13 cellular contexts compared by ENCODE assay signal in the genomic region with DNA sequence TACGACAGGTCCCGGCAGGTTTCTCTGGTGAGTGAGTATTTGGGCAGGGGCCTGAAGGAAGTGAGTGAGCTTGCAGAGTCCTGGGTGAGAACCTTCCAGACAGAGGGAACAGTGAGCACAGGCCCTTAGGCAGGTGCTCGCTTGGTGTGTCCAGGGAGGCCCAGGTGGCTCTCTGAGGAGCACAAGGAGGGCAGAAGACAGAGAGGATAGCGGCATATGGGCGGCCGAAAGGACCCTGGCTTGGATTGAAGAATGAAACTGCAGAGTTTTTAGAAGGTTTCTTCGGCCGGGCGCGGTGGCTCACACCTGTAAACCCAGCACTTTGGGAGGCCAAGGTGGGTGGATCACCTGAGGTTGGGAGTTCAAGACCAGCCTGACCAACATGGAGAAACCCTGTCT. TPM values are rescaled to one million over a fixed set of nuclear protein-coding genes. Genes with fewer than 3 reads are reported as not detected.
DNase-seq lines count a peak whose midpoint lies in the region; ATAC-seq and TF ChIP-seq lines count a peak whose summit lies in the region.
"Had no signal": no experiment of that assay in that cellular context is flagged by ENCODE, and none has a peak within 500 bp of the region (broad histone marks: within the 10 kb centered on the region; RNA-seq: fewer than 3 reads in every experiment).

No MANE protein-coding gene starts in this region.

- H3K4me3 Mint-ChIP-seq in endothelial cell (ENCODE audit: unreplicated experiment): peak overlapping the region; percentile 60
- no peak overlapping the region for H3K4me3 Mint-ChIP-seq in stimulated activated memory B cell treated with anti-CD40 and anti-IgM and Interleukin-4, amounts not matched to agents 10 μg/mL and 1 μg/mL and 100 μg/mL, for 72 hours

- peaks cover 30% of the 10 kb centered on the region for H3K36me3 Mint-ChIP-seq in endothelial cell (ENCODE audit: low read depth, unreplicated experiment)
- H3K36me3 Mint-ChIP-seq in stimulated activated memory B cell treated with anti-CD40 and anti-IgM and Interleukin-4, amounts not matched to agents 10 μg/mL and 1 μg/mL and 100 μg/mL, for 72 hours: peaks cover 34% of the 10 kb centered on the region

- no peaks in the 10 kb centered on the region for H3K27me3 Mint-ChIP-seq in endothelial cell (ENCODE audit: unreplicated experiment)
- no peaks in the 10 kb centered on the region for H3K27me3 Mint-ChIP-seq in stimulated activated memory B cell treated with anti-CD40 and anti-IgM and Interleukin-4, amounts not matched to agents 10 μg/mL and 1 μg/mL and 100 μg/mL, for 72 hours
- H3K27me3 Mint-ChIP-seq: CD4-positive, CD25-positive, alpha-beta regulatory T cell had no signal

- ATAC-seq in Right ventricle myocardium inferior: no peak
- no peak for ATAC-seq in stimulated activated memory B cell treated with anti-CD40 and anti-IgM and Interleukin-4, amounts not matched to agents 10 μg/mL and 1 μg/mL and 100 μg/mL, for 72 hours
- ATAC-seq in HG02798 (IDR thresholded peaks at IDR 0.05; ENCODE audit: poor library complexity, unreplicated experiment): no peak

- TF ChIP-seq CTCF in RWPE1 (conservative IDR thresholded peaks at IDR 0.05; ENCODE audit: low read depth) (no peak), endothelial cell (IDR thresholded peaks at IDR 0.05; ENCODE audit: unreplicated experiment) (no peak)

- H3K27ac ChIP-seq in RWPE1: peak overlapping the region; percentile 15; the same call in 1 of the 2 replicates

- intact Hi-C loops in Right ventricle myocardium inferior (cut with DNase I) (no loop called here), cardiac septum (cut with DNase I) (no loop called here)

- H3K27ac Mint-ChIP-seq in endothelial cell (ENCODE audit: unreplicated experiment): no peak overlapping the region
- peak overlapping the region; percentile 21 for H3K27ac Mint-ChIP-seq in stimulated activated memory B cell treated with anti-CD40 and anti-IgM and Interleukin-4, amounts not matched to agents 10 μg/mL and 1 μg/mL and 100 μg/mL, for 72 hours
- H3K27ac Mint-ChIP-seq: CD4-positive, CD25-positive, alpha-beta regulatory T cell had no signal

- POLR2A ChIA-PET in RWPE1 (lab: Yijun Ruan, JAX; ENCODE audit: low non-redundant PET): no interaction called here

- peak; percentile 16 for DNase-seq in Right ventricle myocardium inferior (ENCODE audit: missing footprints)
- DNase-seq in cardiac septum (ENCODE audit: low spot score): no peak
- DNase-seq in RWPE1 (ENCODE audit: low spot score): no peak
- no peak for DNase-seq in endothelial cell (ENCODE audit: low spot score)
- no peak for DNase-seq in HUDEP-2 (lab: John Stamatoyannopoulos, UW; ENCODE audit: unreplicated experiment in 76 of 76)
- DNase-seq in retina: no peak
- DNase-seq: COR-L47, DMS 273 treated with DMSO at 0.1 percent for 48 hours, NCI-H1092 treated with DMSO at 0.1 percent for 48 hours had no signal

- CTCF ChIA-PET in RWPE1 (lab: Yijun Ruan, JAX): no interaction called here

- H3K9me3 Mint-ChIP-seq in endothelial cell (ENCODE audit: unreplicated experiment): no peaks in the 10 kb centered on the region
- no peaks in the 10 kb centered on the region for H3K9me3 Mint-ChIP-seq in stimulated activated memory B cell treated with anti-CD40 and anti-IgM and Interleukin-4, amounts not matched to agents 10 μg/mL and 1 μg/mL and 100 μg/mL, for 72 hours

- peaks cover 3% of the 10 kb centered on the region for H3K4me1 Mint-ChIP-seq in endothelial cell (ENCODE audit: unreplicated experiment)
- H3K4me1 Mint-ChIP-seq in stimulated activated memory B cell treated with anti-CD40 and anti-IgM and Interleukin-4, amounts not matched to agents 10 μg/mL and 1 μg/mL and 100 μg/mL, for 72 hours: peaks cover 12% of the 10 kb centered on the region

RNA-seq across cellular contexts. Expression of a gene that starts 6.7 kb away (rescaled TPM):
- total RNA-seq in Right ventricle myocardium inferior (18.8 TPM), cardiac septum (17.8 TPM), endothelial cell (ENCODE audit: unreplicated experiment) (38.3 TPM)

RNA-seq across cellular contexts. Expression of a gene that starts 14.1 kb away (rescaled TPM):
- 0.51 TPM for total RNA-seq in Right ventricle myocardium inferior
- 0.70 TPM for total RNA-seq in cardiac septum
- 1.6 TPM for total RNA-seq in endothelial cell (ENCODE audit: unreplicated experiment)
- total RNA-seq: G401 had no signal

RNA-seq across cellular contexts. Expression of a gene that starts 55.2 kb away (rescaled TPM):
- total RNA-seq in Right ventricle myocardium inferior: 20.1 TPM
- total RNA-seq in cardiac septum: 17.9 TPM
- 15.5 TPM for total RNA-seq in endothelial cell (ENCODE audit: unreplicated experiment)

RNA-seq across cellular contexts. Expression of a gene that starts 55.4 kb away (rescaled TPM):
- total RNA-seq in Right ventricle myocardium inferior (34.9 TPM), cardiac septum (31.5 TPM), endothelial cell (ENCODE audit: unreplicated experiment) (24.7 TPM)
